ENCODE assay signal across 8 cellular contexts in the genomic region with DNA sequence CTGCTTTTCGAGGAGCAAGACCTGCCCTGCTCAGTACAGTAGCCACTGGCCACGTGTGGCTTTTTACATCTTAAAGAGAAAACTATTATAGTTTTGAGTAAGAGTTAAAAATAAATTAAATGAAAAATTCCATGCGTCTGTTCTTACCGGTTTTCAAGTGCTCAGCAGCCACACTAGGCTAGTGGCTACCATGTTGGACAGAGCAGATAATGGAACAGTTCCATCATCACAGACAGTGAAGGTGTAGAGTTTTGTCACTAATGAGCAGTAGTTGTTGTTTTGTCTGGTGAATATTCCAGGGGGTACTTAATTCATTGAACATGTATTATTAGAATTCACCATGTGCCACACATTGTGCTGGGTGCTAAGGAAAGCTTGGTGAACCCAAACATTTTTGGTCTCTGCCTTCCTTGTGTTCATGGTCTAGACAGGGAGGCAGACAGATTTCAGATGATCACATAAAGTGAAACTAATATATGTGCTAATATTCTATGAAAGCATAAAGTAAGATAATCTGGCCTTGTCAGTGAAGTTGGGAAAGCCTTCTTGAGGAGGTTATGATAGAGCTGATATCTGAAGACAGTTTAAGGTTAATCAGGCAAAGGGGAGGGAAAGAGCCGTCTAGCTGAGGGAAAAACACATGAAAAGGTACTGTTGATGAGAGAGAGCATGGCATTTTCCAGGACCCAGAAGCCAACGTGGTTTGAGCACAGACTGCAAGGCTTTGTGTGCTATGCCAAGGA. TPM values are rescaled to one million over a fixed set of nuclear protein-coding genes. Genes with fewer than 3 reads are reported as not detected.
A peak's percentile ranks its signal among the peaks of the same experiment; 100 is the strongest.
DNase-seq lines count a peak whose midpoint lies in the region; ATAC-seq and FAIRE-seq lines count a peak whose summit lies in the region.

No MANE protein-coding gene starts in this region.

- peak overlapping the region; percentile 85 to 86 (median 86) for H3K4me3 Mint-ChIP-seq in T-cell
- peak overlapping the region; percentile 94 to 96 for H3K4me3 Mint-ChIP-seq in stimulated activated naive CD8-positive, alpha-beta T cell treated with anti-CD3 and anti-CD28 coated beads, Interleukin-15, amount 100 ng/mL, for 72 hours

- POLR2A ChIA-PET in T-cell (lab: Charles Lee): no interaction called here

- H3K4me1 Mint-ChIP-seq in T-cell: peaks cover 38 to 53% (median 48%) of the 10 kb centered on the region in 3 donors
- peaks cover 24% of the 10 kb centered on the region for H3K4me1 Mint-ChIP-seq in stimulated activated naive CD8-positive, alpha-beta T cell treated with anti-CD3 and anti-CD28 coated beads, Interleukin-15, amount 100 ng/mL, for 72 hours

- FAIRE-seq in small intestine (lab: Jason Lieb, UNC): no peak

- intact Hi-C loops in left colon (cut with DNase I, micrococcal nuclease): no loop called here

- no peaks in the 10 kb centered on the region for H3K36me3 ChIP-seq in iPS DF 6.9 (ENCODE audit: control insufficient read depth, insufficient read depth, low read length)
- H3K36me3 ChIP-seq in small intestine (ENCODE audit: control insufficient read depth in 2 of 2, insufficient read depth in 2 of 2, low read length in 2 of 2): no peaks in the 10 kb centered on the region

- peak overlapping the region in 1 of 2 donors; percentile 62 for H3K27ac Mint-ChIP-seq in T-cell
- H3K27ac Mint-ChIP-seq in stimulated activated naive CD8-positive, alpha-beta T cell treated with anti-CD3 and anti-CD28 coated beads, Interleukin-15, amount 100 ng/mL, for 72 hours: no peak overlapping the region

- peaks cover 2% of the 10 kb centered on the region; the same call in 1 of the 2 replicates for H3K4me1 ChIP-seq in iPS DF 6.9 (ENCODE audit: control insufficient read depth, insufficient read depth, low read length)
- H3K4me1 ChIP-seq in small intestine (ENCODE audit: control insufficient read depth in 2 of 2, insufficient read depth in 1 of 2, low read depth in 1 of 2, low read length in 1 of 2): peaks cover 7 to 11% of the 10 kb centered on the region in 2 donors

- ATAC-seq in T-cell (replicated peaks in 1 of 4): no peak
- ATAC-seq in stimulated activated naive CD8-positive, alpha-beta T cell treated with anti-CD3 and anti-CD28 coated beads, Interleukin-15, amount 100 ng/mL, for 72 hours: no peak
- ATAC-seq in left colon: no peak

- CTCF ChIA-PET in T-cell (lab: Charles Lee): interaction anchor here in 1 of 2 donors (1.7 kb wide), 1 partner anchor 94 kb away, joined by 4 read pairs; a partner anchor contains a TSS

- H3K9me3 Mint-ChIP-seq in T-cell: no peaks in the 10 kb centered on the region
- H3K9me3 Mint-ChIP-seq in stimulated activated naive CD8-positive, alpha-beta T cell treated with anti-CD3 and anti-CD28 coated beads, Interleukin-15, amount 100 ng/mL, for 72 hours: no peaks in the 10 kb centered on the region

- H3K27me3 ChIP-seq in iPS DF 6.9 (ENCODE audit: control insufficient read depth, insufficient read depth, low read length) (no peaks in the 10 kb centered on the region), small intestine (ENCODE audit: control insufficient read depth in 2 of 2, insufficient read depth in 2 of 2, low read length in 2 of 2) (no peaks in the 10 kb centered on the region)

- H3K27me3 Mint-ChIP-seq in T-cell: no peaks in the 10 kb centered on the region
- no peaks in the 10 kb centered on the region for H3K27me3 Mint-ChIP-seq in stimulated activated naive CD8-positive, alpha-beta T cell treated with anti-CD3 and anti-CD28 coated beads, Interleukin-15, amount 100 ng/mL, for 72 hours

- DNase-seq in NCI-H510A treated with DMSO at 0.1 percent for 48 hours (lab: John Stamatoyannopoulos, UW): peak; percentile 5
- no peak for DNase-seq in NCI-H510A (lab: John Stamatoyannopoulos, UW)
- no peak for DNase-seq in T-cell
- no peak for DNase-seq in iPS DF 6.9 (ENCODE audit: low read depth, low spot score)
- DNase-seq in stimulated activated naive CD8-positive, alpha-beta T cell treated with anti-CD3 and anti-CD28 coated beads, Interleukin-15, amount 100 ng/mL, for 72 hours: no peak
- DNase-seq in small intestine: no peak
- DNase-seq in NK-92 (lab: John Stamatoyannopoulos, UW; ENCODE audit: unreplicated experiment): no peak
- no peak for DNase-seq in left colon

- H3K36me3 Mint-ChIP-seq in T-cell: peaks cover 8% of the 10 kb centered on the region

- no peaks in the 10 kb centered on the region for H3K9me3 ChIP-seq in iPS DF 6.9 (ENCODE audit: control insufficient read depth, insufficient read depth, low read length)
- H3K9me3 ChIP-seq in small intestine (ENCODE audit: control insufficient read depth, low read depth): no peaks in the 10 kb centered on the region

- H3K27ac ChIP-seq in iPS DF 6.9 (ENCODE audit: low read length) (no peak overlapping the region), small intestine (ENCODE audit: low read depth in 1 of 2, low read length in 1 of 2) (no peak overlapping the region)

- no CpG with 5 or more reads among the region's 6 CpGs for WGBS in iPS DF 6.9 (ENCODE audit: insufficient coverage, insufficient read length)
- WGBS in small intestine, 3 donors: 23 to 25% (median 25%) methylated on average over 6 of the region's 6 CpGs

- H3K4me3 ChIP-seq in iPS DF 6.9 (ENCODE audit: low read length) (peak overlapping the region; percentile 97; the same call in 1 of the 2 replicates), small intestine (ENCODE audit: low read depth in 1 of 2, low read length in 2 of 2) (peak overlapping the region in 1 of 2 donors; percentile 77)

RNA-seq across cellular contexts. Expression of a gene that starts 1.4 kb away (rescaled TPM):
- total RNA-seq in T-cell: 10 to 100 TPM; 25.1 to 31.1 (median 27.3) TPM
- 1 to 10 TPM; 2.7 to 7.0 (median 5.1) TPM for polyA plus RNA-seq in small intestine
- 10 to 100 TPM; 11.2 to 14.8 TPM for total RNA-seq in left colon
